ENCODE assay signal across 1 cellular context in genomic region chr20:57089701-57090144, GRCh38.
TF ChIP-seq lines count a peak whose summit lies in the region.

No MANE protein-coding gene starts in this region.

TF ChIP-seq in HepG2, 621 proteins besides CTCF, POLR2A, EP300 and RAD21 (continued from another document and continues in another):
- TF ChIP-seq, protein P1, sequence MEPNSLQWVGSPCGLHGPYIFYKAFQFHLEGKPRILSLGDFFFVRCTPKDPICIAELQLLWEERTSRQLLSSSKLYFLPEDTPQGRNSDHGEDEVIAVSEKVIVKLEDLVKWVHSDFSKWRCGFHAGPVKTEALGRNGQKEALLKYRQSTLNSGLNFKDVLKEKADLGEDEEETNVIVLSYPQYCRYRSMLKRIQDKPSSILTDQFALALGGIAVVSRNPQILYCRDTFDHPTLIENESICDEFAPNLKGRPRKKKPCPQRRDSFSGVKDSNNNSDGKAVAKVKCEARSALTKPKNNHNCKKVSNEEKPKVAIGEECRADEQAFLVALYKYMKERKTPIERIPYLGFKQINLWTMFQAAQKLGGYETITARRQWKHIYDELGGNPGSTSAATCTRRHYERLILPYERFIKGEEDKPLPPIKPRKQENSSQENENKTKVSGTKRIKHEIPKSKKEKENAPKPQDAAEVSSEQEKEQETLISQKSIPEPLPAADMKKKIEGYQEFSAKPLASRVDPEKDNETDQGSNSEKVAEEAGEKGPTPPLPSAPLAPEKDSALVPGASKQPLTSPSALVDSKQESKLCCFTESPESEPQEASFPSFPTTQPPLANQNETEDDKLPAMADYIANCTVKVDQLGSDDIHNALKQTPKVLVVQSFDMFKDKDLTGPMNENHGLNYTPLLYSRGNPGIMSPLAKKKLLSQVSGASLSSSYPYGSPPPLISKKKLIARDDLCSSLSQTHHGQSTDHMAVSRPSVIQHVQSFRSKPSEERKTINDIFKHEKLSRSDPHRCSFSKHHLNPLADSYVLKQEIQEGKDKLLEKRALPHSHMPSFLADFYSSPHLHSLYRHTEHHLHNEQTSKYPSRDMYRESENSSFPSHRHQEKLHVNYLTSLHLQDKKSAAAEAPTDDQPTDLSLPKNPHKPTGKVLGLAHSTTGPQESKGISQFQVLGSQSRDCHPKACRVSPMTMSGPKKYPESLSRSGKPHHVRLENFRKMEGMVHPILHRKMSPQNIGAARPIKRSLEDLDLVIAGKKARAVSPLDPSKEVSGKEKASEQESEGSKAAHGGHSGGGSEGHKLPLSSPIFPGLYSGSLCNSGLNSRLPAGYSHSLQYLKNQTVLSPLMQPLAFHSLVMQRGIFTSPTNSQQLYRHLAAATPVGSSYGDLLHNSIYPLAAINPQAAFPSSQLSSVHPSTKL (CRISPR knock-in tag; IDR thresholded peaks at IDR 0.05), result no peak
- TF ChIP-seq NFIC (IDR thresholded peaks at IDR 0.05; ENCODE audit: low read length) (no peak), SMC3 (IDR thresholded peaks at IDR 0.05; ENCODE audit: low read length) (peak; percentile 84; the same call in 1 of the 2 replicates), ZBTB42 (CRISPR knock-in tag; IDR thresholded peaks at IDR 0.05) (no peak), ZNF431 (CRISPR knock-in tag; IDR thresholded peaks at IDR 0.05; ENCODE audit: borderline replicate concordance, low read depth) (no peak), E2F2 (CRISPR knock-in tag; IDR thresholded peaks at IDR 0.05; ENCODE audit: borderline replicate concordance) (no peak), HES4 (CRISPR knock-in tag; IDR thresholded peaks at IDR 0.05; ENCODE audit: borderline replicate concordance) (no peak), SALL1 (CRISPR knock-in tag; IDR thresholded peaks at IDR 0.05) (peak; percentile 36), SOX13 (IDR thresholded peaks at IDR 0.05) (no peak), SOX13 (CRISPR knock-in tag; conservative IDR thresholded peaks at IDR 0.05 in 1 of 2, IDR thresholded peaks at IDR 0.05 in 1 of 2) (no peak), CCDC6 (CRISPR knock-in tag; IDR thresholded peaks at IDR 0.05) (no peak), ZNF3 (CRISPR knock-in tag; IDR thresholded peaks at IDR 0.05) (no peak), PITX1 (CRISPR knock-in tag; IDR thresholded peaks at IDR 0.05) (no peak), ZNF274 (CRISPR knock-in tag; IDR thresholded peaks at IDR 0.05) (peak; percentile 87; the same call in 1 of the 2 replicates), MYC (CRISPR knock-in tag; IDR thresholded peaks at IDR 0.05; ENCODE audit: borderline replicate concordance) (no peak), ARID3A (IDR thresholded peaks at IDR 0.05; ENCODE audit: low read depth, low read length) (no peak), MIER2 (CRISPR knock-in tag; IDR thresholded peaks at IDR 0.05) (no peak), GPN1 (CRISPR knock-in tag; IDR thresholded peaks at IDR 0.05; ENCODE audit: borderline replicate concordance) (no peak), HNRNPLL (IDR thresholded peaks at IDR 0.05; ENCODE audit: low read depth, low read length, poor library complexity, severe bottlenecking) (peak; percentile 43), PRDM15 (CRISPR knock-in tag; IDR thresholded peaks at IDR 0.05) (no peak), RNF2 (conservative IDR thresholded peaks at IDR 0.05; ENCODE audit: low read depth) (no peak), FOSL2 (CRISPR knock-in tag; IDR thresholded peaks at IDR 0.05) (no peak), PCBP1 (IDR thresholded peaks at IDR 0.05; ENCODE audit: borderline replicate concordance, low read depth, low read length) (no peak), REST (IDR thresholded peaks at IDR 0.05; ENCODE audit: borderline replicate concordance in 1 of 2, low read depth in 1 of 2, low read length in 2 of 2) (no peak), NCOA5 (CRISPR knock-in tag; IDR thresholded peaks at IDR 0.05) (no peak), ZNF557 (CRISPR knock-in tag; IDR thresholded peaks at IDR 0.05) (no peak), ZNF121 (CRISPR knock-in tag; IDR thresholded peaks at IDR 0.05) (no peak)
- TF ChIP-seq, protein P2, sequence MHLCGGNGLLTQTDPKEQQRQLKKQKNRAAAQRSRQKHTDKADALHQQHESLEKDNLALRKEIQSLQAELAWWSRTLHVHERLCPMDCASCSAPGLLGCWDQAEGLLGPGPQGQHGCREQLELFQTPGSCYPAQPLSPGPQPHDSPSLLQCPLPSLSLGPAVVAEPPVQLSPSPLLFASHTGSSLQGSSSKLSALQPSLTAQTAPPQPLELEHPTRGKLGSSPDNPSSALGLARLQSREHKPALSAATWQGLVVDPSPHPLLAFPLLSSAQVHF (CRISPR knock-in tag; IDR thresholded peaks at IDR 0.05), result no peak
- TF ChIP-seq, protein P3, sequence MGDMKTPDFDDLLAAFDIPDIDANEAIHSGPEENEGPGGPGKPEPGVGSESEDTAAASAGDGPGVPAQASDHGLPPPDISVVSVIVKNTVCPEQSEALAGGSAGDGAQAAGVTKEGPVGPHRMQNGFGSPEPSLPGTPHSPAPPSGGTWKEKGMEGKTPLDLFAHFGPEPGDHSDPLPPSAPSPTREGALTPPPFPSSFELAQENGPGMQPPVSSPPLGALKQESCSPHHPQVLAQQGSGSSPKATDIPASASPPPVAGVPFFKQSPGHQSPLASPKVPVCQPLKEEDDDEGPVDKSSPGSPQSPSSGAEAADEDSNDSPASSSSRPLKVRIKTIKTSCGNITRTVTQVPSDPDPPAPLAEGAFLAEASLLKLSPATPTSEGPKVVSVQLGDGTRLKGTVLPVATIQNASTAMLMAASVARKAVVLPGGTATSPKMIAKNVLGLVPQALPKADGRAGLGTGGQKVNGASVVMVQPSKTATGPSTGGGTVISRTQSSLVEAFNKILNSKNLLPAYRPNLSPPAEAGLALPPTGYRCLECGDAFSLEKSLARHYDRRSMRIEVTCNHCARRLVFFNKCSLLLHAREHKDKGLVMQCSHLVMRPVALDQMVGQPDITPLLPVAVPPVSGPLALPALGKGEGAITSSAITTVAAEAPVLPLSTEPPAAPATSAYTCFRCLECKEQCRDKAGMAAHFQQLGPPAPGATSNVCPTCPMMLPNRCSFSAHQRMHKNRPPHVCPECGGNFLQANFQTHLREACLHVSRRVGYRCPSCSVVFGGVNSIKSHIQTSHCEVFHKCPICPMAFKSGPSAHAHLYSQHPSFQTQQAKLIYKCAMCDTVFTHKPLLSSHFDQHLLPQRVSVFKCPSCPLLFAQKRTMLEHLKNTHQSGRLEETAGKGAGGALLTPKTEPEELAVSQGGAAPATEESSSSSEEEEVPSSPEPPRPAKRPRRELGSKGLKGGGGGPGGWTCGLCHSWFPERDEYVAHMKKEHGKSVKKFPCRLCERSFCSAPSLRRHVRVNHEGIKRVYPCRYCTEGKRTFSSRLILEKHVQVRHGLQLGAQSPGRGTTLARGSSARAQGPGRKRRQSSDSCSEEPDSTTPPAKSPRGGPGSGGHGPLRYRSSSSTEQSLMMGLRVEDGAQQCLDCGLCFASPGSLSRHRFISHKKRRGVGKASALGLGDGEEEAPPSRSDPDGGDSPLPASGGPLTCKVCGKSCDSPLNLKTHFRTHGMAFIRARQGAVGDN (CRISPR knock-in tag; IDR thresholded peaks at IDR 0.05), result peak; percentile 55
- TF ChIP-seq, protein P4, sequence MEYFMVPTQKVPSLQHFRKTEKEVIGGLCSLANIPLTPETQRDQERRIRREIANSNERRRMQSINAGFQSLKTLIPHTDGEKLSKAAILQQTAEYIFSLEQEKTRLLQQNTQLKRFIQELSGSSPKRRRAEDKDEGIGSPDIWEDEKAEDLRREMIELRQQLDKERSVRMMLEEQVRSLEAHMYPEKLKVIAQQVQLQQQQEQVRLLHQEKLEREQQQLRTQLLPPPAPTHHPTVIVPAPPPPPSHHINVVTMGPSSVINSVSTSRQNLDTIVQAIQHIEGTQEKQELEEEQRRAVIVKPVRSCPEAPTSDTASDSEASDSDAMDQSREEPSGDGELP (IDR thresholded peaks at IDR 0.05; ENCODE audit: borderline replicate concordance, low read depth), result no peak
- TF ChIP-seq, protein P5, sequence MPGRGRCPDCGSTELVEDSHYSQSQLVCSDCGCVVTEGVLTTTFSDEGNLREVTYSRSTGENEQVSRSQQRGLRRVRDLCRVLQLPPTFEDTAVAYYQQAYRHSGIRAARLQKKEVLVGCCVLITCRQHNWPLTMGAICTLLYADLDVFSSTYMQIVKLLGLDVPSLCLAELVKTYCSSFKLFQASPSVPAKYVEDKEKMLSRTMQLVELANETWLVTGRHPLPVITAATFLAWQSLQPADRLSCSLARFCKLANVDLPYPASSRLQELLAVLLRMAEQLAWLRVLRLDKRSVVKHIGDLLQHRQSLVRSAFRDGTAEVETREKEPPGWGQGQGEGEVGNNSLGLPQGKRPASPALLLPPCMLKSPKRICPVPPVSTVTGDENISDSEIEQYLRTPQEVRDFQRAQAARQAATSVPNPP (CRISPR knock-in tag; IDR thresholded peaks at IDR 0.05), result no peak
